21 cellular contexts compared by ENCODE assay signal in genomic region chr9:114430443-114430842, GRCh38. TPM values are rescaled to one million over a fixed set of nuclear protein-coding genes. Genes with fewer than 3 reads are reported as not detected.
A peak's percentile ranks its signal among the peaks of the same experiment; 100 is the strongest.
DNase-seq lines count a peak whose midpoint lies in the region; ATAC-seq, FAIRE-seq and TF ChIP-seq lines count a peak whose summit lies in the region.
"Had no signal": no experiment of that assay in that cellular context is flagged by ENCODE, and none has a peak within 500 bp of the region (broad histone marks: within the 10 kb centered on the region; RNA-seq: fewer than 3 reads in every experiment).

No MANE protein-coding gene starts in this region.

- H3K4me3 ChIP-seq in uterus = no peak overlapping the region

- no peaks in the 10 kb centered on the region for H3K36me3 ChIP-seq in uterus

- no peaks in the 10 kb centered on the region for H3K9me3 Mint-ChIP-seq in naive thymus-derived CD8-positive, alpha-beta T cell
- H3K9me3 Mint-ChIP-seq: activated CD4-positive, alpha-beta T cell treated with anti-CD3 and anti-CD28 coated beads, Interleukin-2, amount 10 ng/mL, durations not matched to agents 24 days and 14 days; natural killer cell; stimulated activated naive CD8-positive, alpha-beta T cell treated with anti-CD3 and anti-CD28 coated beads, Interleukin-15, amount 100 ng/mL, for 72 hours had no signal

- peak overlapping the region in 1 of 10 donors; percentile 59 for H3K27ac Mint-ChIP-seq in naive thymus-derived CD8-positive, alpha-beta T cell
- H3K27ac Mint-ChIP-seq: activated CD4-positive, alpha-beta T cell treated with anti-CD3 and anti-CD28 coated beads, Interleukin-2, amount 10 ng/mL, durations not matched to agents 24 days and 14 days; natural killer cell had no signal

- DNase-seq in DMS53 treated with DMSO at 0.1 percent for 48 hours (lab: John Stamatoyannopoulos, UW; ENCODE audit: unreplicated experiment) (peak; percentile 25), NCI-H1105 (lab: John Stamatoyannopoulos, UW) (peak; percentile 13), NCI-H345 treated with DMSO at 0.1 percent for 48 hours (lab: John Stamatoyannopoulos, UW; ENCODE audit: unreplicated experiment) (peak; percentile 77), kidney tubule cell (ENCODE audit: low spot score) (peak; percentile 71), GM12891 (ENCODE audit: insufficient read length, low spot score) (no peak), uterus (no peak)
- no peak for DNase-seq in naive thymus-derived CD8-positive, alpha-beta T cell
- DNase-seq: activated CD4-positive, alpha-beta T cell treated with anti-CD3 and anti-CD28 coated beads, Interleukin-2, amount 10 ng/mL, durations not matched to agents 24 days and 14 days; activated gamma-delta T cell; foreskin fibroblast; GOT3; hypothalamus; mammary epithelial cell; natural killer cell; NCI-H1694 treated with DMSO at 0.1 percent for 48 hours; stimulated activated CD4-positive, alpha-beta T cell treated with anti-CD3 and anti-CD28 coated beads, Interleukin-2, amount 100 ng/mL, for 24 hours; stimulated activated naive CD8-positive, alpha-beta T cell treated with anti-CD3 and anti-CD28 coated beads, Interleukin-15, amount 100 ng/mL, for 72 hours; trophoblast cell had no signal

- H3K4me1 ChIP-seq in uterus = no peaks in the 10 kb centered on the region
- H3K4me1 ChIP-seq: parathyroid adenoma had no signal

- H3K4me3 Mint-ChIP-seq in naive thymus-derived CD8-positive, alpha-beta T cell = no peak overlapping the region
- H3K4me3 Mint-ChIP-seq: activated CD4-positive, alpha-beta T cell treated with anti-CD3 and anti-CD28 coated beads, Interleukin-2, amount 10 ng/mL, durations not matched to agents 24 days and 14 days; natural killer cell; stimulated activated naive CD8-positive, alpha-beta T cell treated with anti-CD3 and anti-CD28 coated beads, Interleukin-15, amount 100 ng/mL, for 72 hours had no signal

- no peak for ATAC-seq in naive thymus-derived CD8-positive, alpha-beta T cell
- ATAC-seq: natural killer cell; stimulated activated naive CD8-positive, alpha-beta T cell treated with anti-CD3 and anti-CD28 coated beads, Interleukin-15, amount 100 ng/mL, for 72 hours had no signal

- POLR2A ChIA-PET in naive thymus-derived CD8-positive, alpha-beta T cell (lab: Charles Lee) = no interaction called here

- intact Hi-C loops in uterus (cut with DNase I; ENCODE audit: low total_unique reads) = loop anchor here (10.0 kb wide), 1 partner anchor 224 kb away; the partner anchor contains the start of gene TEX53

- no peaks in the 10 kb centered on the region for H3K27me3 Mint-ChIP-seq in naive thymus-derived CD8-positive, alpha-beta T cell
- H3K27me3 Mint-ChIP-seq: stimulated activated naive CD8-positive, alpha-beta T cell treated with anti-CD3 and anti-CD28 coated beads, Interleukin-15, amount 100 ng/mL, for 72 hours had no signal

- H3K9me3 ChIP-seq in uterus = no peaks in the 10 kb centered on the region

- TF ChIP-seq POLR2A in GM12891 (IDR thresholded peaks at IDR 0.05; ENCODE audit: low read depth, low read length) (no peak), uterus (IDR thresholded peaks at IDR 0.05) (no peak)

- H3K4me1 Mint-ChIP-seq in naive thymus-derived CD8-positive, alpha-beta T cell = peaks cover 2 to 6% (median 4%) of the 10 kb centered on the region in 4 donors

- H3K27me3 ChIP-seq in uterus = no peaks in the 10 kb centered on the region

- no peak for FAIRE-seq in GM12891 (lab: Jason Lieb, UNC)
- FAIRE-seq: endothelial cell of umbilical vein, TTC549 had no signal

- H3K27ac ChIP-seq in uterus = no peak overlapping the region
- H3K27ac ChIP-seq: parathyroid adenoma had no signal

- no peak for TF ChIP-seq CTCF in uterus (IDR thresholded peaks at IDR 0.05)

- no peaks in the 10 kb centered on the region for H3K36me3 Mint-ChIP-seq in naive thymus-derived CD8-positive, alpha-beta T cell
- H3K36me3 Mint-ChIP-seq: natural killer cell had no signal

TF ChIP-seq in GM12891, 5 proteins besides CTCF, POLR2A, EP300 and RAD21:
- no peak for TF ChIP-seq PAX5 (IDR thresholded peaks at IDR 0.05; ENCODE audit: insufficient read depth, low read length, severe bottlenecking)
- TF ChIP-seq POU2F2 (IDR thresholded peaks at IDR 0.05; ENCODE audit: low read depth, low read length) = no peak
- TF ChIP-seq SPI1 (IDR thresholded peaks at IDR 0.05; ENCODE audit: low read depth, low read length) = no peak
- no peak for TF ChIP-seq POLR2AphosphoS5 (IDR thresholded peaks at IDR 0.05; ENCODE audit: low read depth, low read length)
- TF ChIP-seq TAF1 (IDR thresholded peaks at IDR 0.05; ENCODE audit: low read depth, low read length) = no peak

RNA-seq across cellular contexts. Expression of gene AKNA, which starts 42.7 kb away (rescaled TPM):
- 46.5 TPM for polyA plus RNA-seq in GM12891 (2012; ENCODE audit: low read depth, missing spikeins)
- 100 to 1,000 TPM in 1 of 4 donors, 10 to 100 TPM in 3; 24.1 to 123 (median 34.3) TPM for total RNA-seq in uterus
- total RNA-seq in naive thymus-derived CD8-positive, alpha-beta T cell = 100 to 1,000 TPM; 425 to 430 TPM
- 10 to 100 TPM; 12.7 to 31.6 (median 21.3) TPM for polyA plus RNA-seq in naive thymus-derived CD8-positive, alpha-beta T cell

Comparison
In these comparisons a context has a peak if more than half of its experiments do, and no peak if none do; other contexts are left out.
1. DNase-seq: peak in DMS53 treated with DMSO at 0.1 percent for 48 hours (single experiment), NCI-H1105 (single experiment), NCI-H345 treated with DMSO at 0.1 percent for 48 hours (single experiment) and kidney tubule cell (single experiment); none in GM12891 (single experiment), uterus (0 of 2) and naive thymus-derived CD8-positive, alpha-beta T cell (0 of 10).